Comparison of ENCODE assay signal across 16 cellular contexts in the genomic region with DNA sequence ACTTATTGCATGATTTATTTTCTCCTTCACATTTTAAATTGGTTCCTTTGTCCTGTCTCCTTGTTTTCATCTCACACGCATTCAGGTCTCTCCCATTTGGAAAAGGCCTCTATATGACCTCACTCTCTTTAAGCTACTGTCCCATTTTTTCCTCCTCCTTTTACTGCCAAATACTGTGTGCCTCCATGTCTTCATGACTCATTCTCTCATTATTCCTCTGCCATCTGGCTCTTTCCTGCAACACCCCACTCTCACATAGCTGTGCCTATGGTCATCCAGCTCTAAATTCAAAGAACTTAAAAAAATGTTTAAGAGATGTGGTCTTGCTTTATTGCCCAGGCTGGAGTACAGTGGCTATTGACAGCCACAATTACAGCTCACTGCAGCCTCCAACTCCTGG. TPM values are rescaled to one million over a fixed set of nuclear protein-coding genes. Genes with fewer than 3 reads are reported as not detected.
DNase-seq lines count a peak whose midpoint lies in the region; ATAC-seq and TF ChIP-seq lines count a peak whose summit lies in the region.
"Had no signal": no experiment of that assay in that cellular context is flagged by ENCODE, and none has a peak within 500 bp of the region (broad histone marks: within the 10 kb centered on the region; RNA-seq: fewer than 3 reads in every experiment).

No MANE protein-coding gene starts in this region.

- H3K4me1 ChIP-seq in IMR-90 (ENCODE audit: control insufficient read depth, insufficient read depth, low read length) (peaks cover 3% of the 10 kb centered on the region), mammary epithelial cell (ENCODE audit: insufficient read depth, low read length) (peaks cover 13% of the 10 kb centered on the region)

- CTCF ChIA-PET in IMR-90 (lab: Yijun Ruan, JAX) (no interaction called here), mammary epithelial cell (lab: Charles Lee; ENCODE audit: low non-redundant PET) (no interaction called here)

- H3K36me3 Mint-ChIP-seq in nephron progenitor cell (ENCODE audit: low read depth) = no peaks in the 10 kb centered on the region
- H3K36me3 Mint-ChIP-seq: CD4-positive, CD25-positive, alpha-beta regulatory T cell; natural killer cell treated with Interleukin-12 subunit alpha and Interleukin-12 subunit beta and Interleukin-15 and Interleukin-18, amount 100 ng/mL, for 72 hours; stimulated activated memory B cell treated with anti-CD40 and anti-IgM and Interleukin-4, amounts not matched to agents 10 μg/mL and 1 μg/mL and 100 μg/mL, for 72 hours had no signal

- peaks cover 14% of the 10 kb centered on the region for H3K27me3 Mint-ChIP-seq in nephron progenitor cell (ENCODE audit: low read depth, poor library complexity)

- POLR2A ChIA-PET in IMR-90 (lab: Charles Lee; ENCODE audit: unreplicated experiment) = interaction anchor here (0.6 kb wide), 1 partner anchor 13 kb away, joined by 17 read pairs; no protein-coding TSS in a partner anchor

- dilution Hi-C loops in IMR-90 (cut with HindIII; ENCODE audit: low sequenced_read_pairs, unreplicated experiment) (no loop called here), mammary epithelial cell (cut with HindIII; ENCODE audit: low sequenced_read_pairs) (no loop called here)

- BruUV-seq in IMR-90 (replicated peaks; lab: Mats Ljungman, UMichigan) (no TSS peak), mammary epithelial cell (replicated peaks; lab: Mats Ljungman, UMichigan) (no TSS peak)

- H4K20me1 ChIP-seq in IMR-90 (ENCODE audit: insufficient read depth, low read length) = no peaks in the 10 kb centered on the region
- no peaks in the 10 kb centered on the region for H4K20me1 ChIP-seq in mammary epithelial cell (ENCODE audit: insufficient read depth, low read length)

- no peak overlapping the region for H3K4me3 Mint-ChIP-seq in nephron progenitor cell
- H3K4me3 Mint-ChIP-seq: activated T-cell treated with anti-CD3 and anti-CD28 coated beads, Interleukin-2, amount 50 U/mL, for 72 hours; CD4-positive, CD25-positive, alpha-beta regulatory T cell; natural killer cell treated with Interleukin-12 subunit alpha and Interleukin-12 subunit beta and Interleukin-15 and Interleukin-18, amount 100 ng/mL, for 72 hours; stimulated activated memory B cell treated with anti-CD40 and anti-IgM and Interleukin-4, amounts not matched to agents 10 μg/mL and 1 μg/mL and 100 μg/mL, for 72 hours had no signal

- H2AFZ ChIP-seq in IMR-90 (replicated peaks; ENCODE audit: low read length, poor library complexity) (no peak overlapping the region), mammary epithelial cell (ENCODE audit: low read depth, low read length) (no peak overlapping the region)

- no peak overlapping the region for H4K91ac ChIP-seq in IMR-90 (ENCODE audit: insufficient read depth, low read depth, low read length)

- no peak overlapping the region for H3K9ac ChIP-seq in IMR-90 (ENCODE audit: low read depth, low read length)
- no peak overlapping the region for H3K9ac ChIP-seq in mammary epithelial cell (ENCODE audit: insufficient read depth, low read length)

- H3K9me3 ChIP-seq in IMR-90 (ENCODE audit: control insufficient read depth, insufficient read depth, low read length) (no peaks in the 10 kb centered on the region), mammary epithelial cell (replicated peaks; ENCODE audit: insufficient read depth, low read length) (no peaks in the 10 kb centered on the region)

- 60% methylated on average over 1 of the region's 1 CpG; no CpG with 5 or more reads in 1 of the 2 experiments for WGBS in IMR-90 (ENCODE audit: extremely low coverage in 2 of 2, insufficient read length in 1 of 2), 2 experiments
- WGBS in mammary epithelial cell (ENCODE audit: low coverage, missing lambda C conversion rate) = 0% methylated on average over 1 of the region's 1 CpG

- no peak overlapping the region for H4K5ac ChIP-seq in IMR-90 (ENCODE audit: low read depth, low read length)

- DNase-seq in AG10803 (ENCODE audit: low read depth) = peak; percentile 96
- DNase-seq in IMR-90 = peak; percentile 97
- DNase-seq in mammary epithelial cell = peak; percentile 63
- peak; percentile 74 for DNase-seq in islet precursor cell
- DNase-seq in nephron progenitor cell = no peak
- DNase-seq in NCI-H146 treated with DMSO at 0.1 percent for 48 hours (lab: John Stamatoyannopoulos, UW; ENCODE audit: unreplicated experiment) = no peak
- DNase-seq in stimulated activated naive CD4-positive, alpha-beta T cell treated with Interleukin-2 at 50 U/mL for 16 hours (lab: John Stamatoyannopoulos, UW) = no peak
- DNase-seq: activated T-cell treated with anti-CD3 and anti-CD28 coated beads, Interleukin-2, amount 50 U/mL, for 72 hours; CD4-positive, CD25-positive, alpha-beta regulatory T cell; cortex of kidney; NCI-H2081; RPMI8226 had no signal

- no peak overlapping the region for H2AK5ac ChIP-seq in IMR-90 (ENCODE audit: low read depth, low read length)

- 0 out of 2 replicates have a peak, but pooled peaks cover 7% of the 10 kb centered on the region for H3K9me1 ChIP-seq in IMR-90 (ENCODE audit: insufficient read depth, low read length)

- no peak overlapping the region for H2AK9ac ChIP-seq in IMR-90 (replicated peaks; ENCODE audit: low read depth, low read length, poor library complexity)

- H3K4me1 Mint-ChIP-seq in nephron progenitor cell = peaks cover 19% of the 10 kb centered on the region

- H2BK5ac ChIP-seq in IMR-90 (ENCODE audit: low read depth, low read length, poor library complexity, severe bottlenecking) = no peak overlapping the region

- no peak overlapping the region for H3K56ac ChIP-seq in IMR-90 (ENCODE audit: extremely low read depth, insufficient read depth, low read length)

- H3K36me3 ChIP-seq in IMR-90 (ENCODE audit: control insufficient read depth, insufficient read depth, low read length) = no peaks in the 10 kb centered on the region
- H3K36me3 ChIP-seq in mammary epithelial cell (ENCODE audit: insufficient read depth, low read length) = no peaks in the 10 kb centered on the region

- no peak overlapping the region for H3K23ac ChIP-seq in IMR-90 (ENCODE audit: low read depth, low read length)

- H3K18ac ChIP-seq in IMR-90 (ENCODE audit: low read depth, low read length) = no peak overlapping the region

- peak; percentile 78 for ATAC-seq in IMR-90 (ENCODE audit: low read depth)
- no peak for ATAC-seq in GM21526 (IDR thresholded peaks at IDR 0.05; ENCODE audit: low FRiP score, unreplicated experiment)
- ATAC-seq: activated T-cell treated with anti-CD3 and anti-CD28 coated beads, Interleukin-2, amount 50 U/mL, for 72 hours; HepG2; natural killer cell treated with Interleukin-12 subunit alpha and Interleukin-12 subunit beta and Interleukin-15 and Interleukin-18, amount 100 ng/mL, for 72 hours; stimulated activated memory B cell treated with anti-CD40 and anti-IgM and Interleukin-4, amounts not matched to agents 10 μg/mL and 1 μg/mL and 100 μg/mL, for 72 hours had no signal

- no peak overlapping the region for H4K8ac ChIP-seq in IMR-90 (ENCODE audit: low read depth in 2 of 2, low read length in 2 of 2)

- H3K4me3 ChIP-seq in AG10803 (ENCODE audit: low read length) (no peak overlapping the region), IMR-90 (ENCODE audit: insufficient read depth, low read depth, low read length) (no peak overlapping the region), mammary epithelial cell (replicated peaks in 1 of 3; ENCODE audit: insufficient read depth in 1 of 3, low read depth in 2 of 3, low read length in 3 of 3) (no peak overlapping the region)

- in situ Hi-C loops in IMR-90 (cut with MboI; ENCODE audit: low sequenced_read_pairs) (no loop called here), mammary epithelial cell (cut with MboI; ENCODE audit: low sequenced_read_pairs in 2 of 2) (no loop called here)

- no peak overlapping the region for H3K27ac Mint-ChIP-seq in nephron progenitor cell
- H3K27ac Mint-ChIP-seq: activated T-cell treated with anti-CD3 and anti-CD28 coated beads, Interleukin-2, amount 50 U/mL, for 72 hours; natural killer cell treated with Interleukin-12 subunit alpha and Interleukin-12 subunit beta and Interleukin-15 and Interleukin-18, amount 100 ng/mL, for 72 hours; stimulated activated memory B cell treated with anti-CD40 and anti-IgM and Interleukin-4, amounts not matched to agents 10 μg/mL and 1 μg/mL and 100 μg/mL, for 72 hours had no signal

- TF ChIP-seq CTCF in AG10803 (conservative IDR thresholded peaks at IDR 0.05; ENCODE audit: low read length) (no peak), IMR-90 (conservative IDR thresholded peaks at IDR 0.05; ENCODE audit: low read depth, low read length) (no peak), mammary epithelial cell (conservative IDR thresholded peaks at IDR 0.05 in 1 of 2, IDR thresholded peaks at IDR 0.05 in 1 of 2; ENCODE audit: extremely low read depth in 1 of 2, insufficient read depth in 1 of 2, low read depth in 1 of 2, low read length in 2 of 2) (no peak), nephron progenitor cell (IDR thresholded peaks at IDR 0.05) (no peak)

- no peak overlapping the region for H3K14ac ChIP-seq in IMR-90 (replicated peaks; ENCODE audit: low read depth, low read length)

- no peaks in the 10 kb centered on the region for H3K79me1 ChIP-seq in IMR-90 (ENCODE audit: low read depth in 1 of 2, low read length in 2 of 2)

- no peak overlapping the region for H3K4ac ChIP-seq in IMR-90 (ENCODE audit: low read depth, low read length)

- no peak for TF ChIP-seq POLR2A in IMR-90 (IDR thresholded peaks at IDR 0.05; ENCODE audit: low read depth, low read length)

- H3K27ac ChIP-seq in IMR-90 (ENCODE audit: insufficient read depth, low read length) (no peak overlapping the region), mammary epithelial cell (ENCODE audit: insufficient read depth, low read depth, low read length) (no peak overlapping the region)

- TF ChIP-seq RAD21 in IMR-90 (IDR thresholded peaks at IDR 0.05; ENCODE audit: low read length) = no peak

- no peak overlapping the region for H2BK20ac ChIP-seq in IMR-90 (ENCODE audit: low read depth, low read length)

- H3K4me2 ChIP-seq in IMR-90 (ENCODE audit: low read depth, low read length) (no peak overlapping the region), mammary epithelial cell (ENCODE audit: insufficient read depth, low read depth, low read length) (no peak overlapping the region)

- H3K27me3 ChIP-seq in IMR-90 (ENCODE audit: control insufficient read depth, insufficient read depth, low read length) (no peaks in the 10 kb centered on the region), mammary epithelial cell (ENCODE audit: insufficient read depth, low read length) (no peaks in the 10 kb centered on the region)

- 0 out of 3 replicates have a peak overlapping the region, but pooled peaks have one; percentile 34 for H2BK15ac ChIP-seq in IMR-90 (ENCODE audit: low read depth, low read length)

- intact Hi-C loops in IMR-90 (cut with micrococcal nuclease) = loop anchor here (1.0 to 10.0 kb wide), 2 partner anchors 54 to 168 kb away; a partner anchor contains a TSS
- intact Hi-C loops in mammary epithelial cell (cut with micrococcal nuclease) = loop anchor here (10.0 kb wide), 1 partner anchor 168 kb away; a partner anchor contains a TSS

- H2BK120ac ChIP-seq in IMR-90 (ENCODE audit: low read depth, low read length) = no peak overlapping the region

- no peaks in the 10 kb centered on the region for H3K79me2 ChIP-seq in mammary epithelial cell (ENCODE audit: insufficient read depth, low read length)

- peaks cover 3% of the 10 kb centered on the region for H3K9me3 Mint-ChIP-seq in nephron progenitor cell
- H3K9me3 Mint-ChIP-seq: activated T-cell treated with anti-CD3 and anti-CD28 coated beads, Interleukin-2, amount 50 U/mL, for 72 hours; natural killer cell treated with Interleukin-12 subunit alpha and Interleukin-12 subunit beta and Interleukin-15 and Interleukin-18, amount 100 ng/mL, for 72 hours; stimulated activated memory B cell treated with anti-CD40 and anti-IgM and Interleukin-4, amounts not matched to agents 10 μg/mL and 1 μg/mL and 100 μg/mL, for 72 hours had no signal

RNA-seq across cellular contexts. Expression of a gene that starts 48.0 kb away (rescaled TPM):
- total RNA-seq in IMR-90 (2012; rRNA removed) (10.6 and 11.5 TPM in 2 replicates), mammary epithelial cell (10 to 100 TPM in 1 of 2 donors, 1 to 10 TPM in 1; 3.5 to 17.0 TPM)
- polyA plus RNA-seq in IMR-90 (2012; rRNA removed) (15.1 and 18.4 TPM in 2 replicates), mammary epithelial cell (13.2 TPM)
- 3.8 and 10.2 TPM in 2 replicates for polyA plus RNA-seq in IMR-90 (2012; cell fraction: cytosol; rRNA removed)
- 10.8 and 15.1 TPM in 2 replicates for polyA plus RNA-seq in IMR-90 (2012; cell fraction: nucleus; rRNA removed; ENCODE audit: low replicate concordance)
- 50.7 TPM for polyA minus RNA-seq in mammary epithelial cell
- total RNA-seq: CD4-positive, CD25-positive, alpha-beta regulatory T cell had no signal

RNA-seq across cellular contexts. Expression of a gene that starts 53.2 kb away (rescaled TPM):
- total RNA-seq in IMR-90 (2012; rRNA removed) = 38.0 and 48.3 TPM in 2 replicates
- 3.0 and 3.2 TPM in 2 replicates for polyA plus RNA-seq in IMR-90 (2012; rRNA removed)
- polyA plus RNA-seq in IMR-90 (2012; cell fraction: cytosol; rRNA removed) = 0.75 and 1.0 TPM in 2 replicates
- polyA plus RNA-seq in IMR-90 (2012; cell fraction: nucleus; rRNA removed; ENCODE audit: low replicate concordance) = 1.3 and 5.8 TPM in 2 replicates
- 10 to 100 TPM; 22.8 to 30.3 TPM for total RNA-seq in mammary epithelial cell
- 3.7 TPM for polyA plus RNA-seq in mammary epithelial cell
- 53.2 TPM for polyA minus RNA-seq in mammary epithelial cell

Comparison
In these comparisons a context has a peak if more than half of its experiments do, and no peak if none do; other contexts are left out.
1. DNase-seq: peak in AG10803 (single experiment), IMR-90 (single experiment), mammary epithelial cell (single experiment) and islet precursor cell (single experiment); none in nephron progenitor cell (single experiment), NCI-H146 treated with DMSO at 0.1 percent for 48 hours (single experiment) and stimulated activated naive CD4-positive, alpha-beta T cell treated with Interleukin-2 at 50 U/mL for 16 hours (single experiment).